Comparison of ENCODE assay signal across 13 cellular contexts in genomic region chr20:38880952-38881735, GRCh38. TPM values are rescaled to one million over a fixed set of nuclear protein-coding genes. Genes with fewer than 3 reads are reported as not detected.
DNase-seq lines count a peak whose midpoint lies in the region; ATAC-seq, FAIRE-seq and TF ChIP-seq lines count a peak whose summit lies in the region.
"Had no signal": no experiment of that assay in that cellular context is flagged by ENCODE, and none has a peak within 500 bp of the region (broad histone marks: within the 10 kb centered on the region; RNA-seq: fewer than 3 reads in every experiment).

No MANE protein-coding gene starts in this region.

- H3K4me3 ChIP-seq in CD4-positive, alpha-beta memory T cell (ENCODE audit: low read length in 2 of 2): no peak overlapping the region
- H3K4me3 ChIP-seq: PC-9 had no signal

- no peaks in the 10 kb centered on the region for H3K9me3 ChIP-seq in CD4-positive, alpha-beta memory T cell (ENCODE audit: control insufficient read depth in 1 of 2, low read length in 2 of 2)
- no peaks in the 10 kb centered on the region for H3K9me3 ChIP-seq in T-helper 17 cell (ENCODE audit: control insufficient read depth, low read length, poor library complexity, severe bottlenecking)

- no peaks in the 10 kb centered on the region for H3K27me3 Mint-ChIP-seq in CD4-positive, alpha-beta memory T cell
- H3K27me3 Mint-ChIP-seq in T-helper 17 cell: no peaks in the 10 kb centered on the region

- CTCF ChIA-PET in CD4-positive, alpha-beta memory T cell (lab: Charles Lee; ENCODE audit: partially characterized antibody): interaction anchor here (2.1 to 15.8 kb wide), 3 partner anchors 12 to 130 kb away, joined by 7 to 159 read pairs (median 11); no protein-coding TSS in a partner anchor
- CTCF ChIA-PET in GM10248 (lab: Yijun Ruan, JAX): interaction anchor here (0.8 to 11.7 kb wide), 6 partner anchors 10 to 73 kb away, joined by 3 to 122 read pairs (median 7); no protein-coding TSS in a partner anchor

- POLR2A ChIA-PET in CD4-positive, alpha-beta memory T cell (lab: Charles Lee; ENCODE audit: partially characterized antibody): no interaction called here
- POLR2A ChIA-PET in GM10248 (lab: Yijun Ruan, JAX): no interaction called here

- H3K36me3 Mint-ChIP-seq in CD4-positive, alpha-beta memory T cell: peaks cover 5 to 17% of the 10 kb centered on the region in 2 donors
- H3K36me3 Mint-ChIP-seq in T-helper 17 cell (ENCODE audit: low read depth): peaks cover 8% of the 10 kb centered on the region

- ATAC-seq in GM18505 (IDR thresholded peaks at IDR 0.05; ENCODE audit: unreplicated experiment): no peak
- ATAC-seq in T-helper 17 cell: no peak
- no peak for ATAC-seq in HG03442 (IDR thresholded peaks at IDR 0.05; ENCODE audit: unreplicated experiment)

- no peak overlapping the region for H3K4me3 Mint-ChIP-seq in CD4-positive, alpha-beta memory T cell
- no peak overlapping the region for H3K4me3 Mint-ChIP-seq in T-helper 17 cell
- H3K4me3 Mint-ChIP-seq: dendritic cell treated with granulocyte-macrophage colony-stimulating factor and Interleukin-4, amounts not matched to agents 40 ng/mL and 50 ng/mL, for 4 days had no signal

- H3K36me3 ChIP-seq in CD4-positive, alpha-beta memory T cell (ENCODE audit: insufficient read depth, low read length): peaks cover 7% of the 10 kb centered on the region

- no peak for TF ChIP-seq CTCF in GM10248 (IDR thresholded peaks at IDR 0.05; ENCODE audit: control extremely low read depth, extremely low read depth, low read depth, missing control alignments)

- TF ChIP-seq POLR2A in GM18505 (IDR thresholded peaks at IDR 0.05; ENCODE audit: borderline replicate concordance, extremely low read depth, insufficient read depth, insufficient read length): peak; percentile 38

- no peak overlapping the region for H3K27ac ChIP-seq in CD4-positive, alpha-beta memory T cell (ENCODE audit: low read depth, low read length)
- H3K27ac ChIP-seq: PC-9 had no signal

- intact Hi-C loops in CD4-positive, alpha-beta memory T cell (cut with micrococcal nuclease): no loop called here

- no peak for FAIRE-seq in frontal cortex (lab: Jason Lieb, UNC)

- H3K27me3 ChIP-seq in CD4-positive, alpha-beta memory T cell (ENCODE audit: insufficient read depth, low read length): no peaks in the 10 kb centered on the region

- peaks cover 67% of the 10 kb centered on the region for H3K4me1 ChIP-seq in CD4-positive, alpha-beta memory T cell (ENCODE audit: insufficient read depth, low read length)

- H3K27ac Mint-ChIP-seq in CD4-positive, alpha-beta memory T cell: peak overlapping the region; percentile 57 to 100 (median 85)
- H3K27ac Mint-ChIP-seq in T-helper 17 cell: peak overlapping the region; percentile 93
- H3K27ac Mint-ChIP-seq: dendritic cell treated with granulocyte-macrophage colony-stimulating factor and Interleukin-4, amounts not matched to agents 40 ng/mL and 50 ng/mL, for 4 days had no signal

- no peak for DNase-seq in CD4-positive, alpha-beta memory T cell
- DNase-seq in T-helper 17 cell (no peak), myocyte (ENCODE audit: low read depth) (peak; percentile 41), frontal cortex (ENCODE audit: low spot score in 2 of 2) (no peak), GM10248 (ENCODE audit: extremely low spot score) (no peak), GM19238 (ENCODE audit: insufficient read length, low spot score) (no peak)
- DNase-seq: activated naive CD4-positive, alpha-beta T cell treated with anti-CD3 and anti-CD28 coated beads, Interleukin-2, amount 50 U/mL, for 16 hours; NCI-H1417 treated with DMSO at 0.1 percent for 48 hours; retina had no signal

- H3K9me3 Mint-ChIP-seq in CD4-positive, alpha-beta memory T cell: no peaks in the 10 kb centered on the region
- H3K9me3 Mint-ChIP-seq: dendritic cell treated with granulocyte-macrophage colony-stimulating factor and Interleukin-4, amounts not matched to agents 40 ng/mL and 50 ng/mL, for 4 days had no signal

- H3K4me1 Mint-ChIP-seq in CD4-positive, alpha-beta memory T cell: peaks cover 47 to 86% (median 62%) of the 10 kb centered on the region in 4 donors
- peaks cover 45% of the 10 kb centered on the region for H3K4me1 Mint-ChIP-seq in T-helper 17 cell

RNA-seq across cellular contexts. Expression of gene FAM83D, which starts 45.1 kb away (rescaled TPM):
- total RNA-seq in CD4-positive, alpha-beta memory T cell: 1 to 10 TPM; 1.4 to 1.5 TPM
- polyA plus RNA-seq in CD4-positive, alpha-beta memory T cell: 1 to 10 TPM in 1 of 2 donors, under 1 TPM in 1; 0.93 to 1.2 TPM
- total RNA-seq in T-helper 17 cell (1 to 10 TPM; 2.1 to 3.3 TPM), myocyte (0.21 and 0.67 TPM in 2 replicates), frontal cortex (2.4 TPM)
- 0.18 TPM for polyA plus RNA-seq in myocyte (2012)
